Comparison of ENCODE assay signal across 13 cellular contexts in the genomic region with DNA sequence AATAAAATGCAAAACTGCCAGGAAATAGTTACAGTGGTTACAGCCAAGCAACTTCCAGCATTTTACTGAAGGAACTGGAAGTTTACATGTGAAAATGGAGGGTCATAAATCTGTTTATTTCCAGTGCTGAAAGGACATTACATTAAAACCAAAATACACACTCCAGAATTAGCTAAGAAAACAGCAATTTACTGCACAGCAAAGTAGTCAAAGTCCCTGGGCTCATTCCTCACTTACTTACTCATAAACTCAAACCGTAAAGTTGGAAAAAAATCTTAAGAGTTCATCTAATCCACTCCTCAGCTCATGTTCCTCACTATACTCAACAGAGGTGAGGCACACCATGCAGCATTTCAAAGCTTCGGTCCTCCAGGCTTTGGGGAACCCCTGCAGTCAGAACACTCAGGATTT. TPM values are rescaled to one million over a fixed set of nuclear protein-coding genes. Genes with fewer than 3 reads are reported as not detected.
DNase-seq lines count a peak whose midpoint lies in the region; ATAC-seq, FAIRE-seq and TF ChIP-seq lines count a peak whose summit lies in the region.
"Had no signal": no experiment of that assay in that cellular context is flagged by ENCODE, and none has a peak within 500 bp of the region (broad histone marks: within the 10 kb centered on the region; RNA-seq: fewer than 3 reads in every experiment).

No MANE protein-coding gene starts in this region.

- TF ChIP-seq CTCF in fibroblast of mammary gland (conservative IDR thresholded peaks at IDR 0.05; ENCODE audit: control insufficient read depth, insufficient read depth, low read depth, low read length) (no peak), D721Med (IDR thresholded peaks at IDR 0.05; ENCODE audit: insufficient read depth, missing control alignments) (no peak), esophagus squamous epithelium (IDR thresholded peaks at IDR 0.05) (no peak)

- no peak for TF ChIP-seq POLR2A in esophagus squamous epithelium (IDR thresholded peaks at IDR 0.05)

- ATAC-seq in SK-N-SH treated with all-trans-retinoic acid at 6 μM for 48 hours (peak; percentile 89), HG02981 (IDR thresholded peaks at IDR 0.05; ENCODE audit: unreplicated experiment) (no peak)
- ATAC-seq: left colon had no signal

- no peaks in the 10 kb centered on the region for H3K9me3 ChIP-seq in esophagus squamous epithelium
- H3K9me3 ChIP-seq: HAP-1 had no signal

- no peaks in the 10 kb centered on the region for H3K27me3 ChIP-seq in esophagus squamous epithelium

- intact Hi-C loops in esophagus squamous epithelium (cut with DNase I), result no loop called here

- H3K4me3 ChIP-seq in fibroblast of mammary gland (ENCODE audit: control insufficient read depth, low read depth, low read length), result no peak overlapping the region
- no peak overlapping the region for H3K4me3 ChIP-seq in skeletal muscle cell (ENCODE audit: low read depth, low read length)
- no peak overlapping the region for H3K4me3 ChIP-seq in esophagus squamous epithelium
- H3K4me3 ChIP-seq: HAP-1 had no signal

- WGBS in esophagus squamous epithelium, 2 donors, result 36 to 41% methylated on average over 2 of the region's 2 CpGs

- no peak for FAIRE-seq in D721Med (lab: Jason Lieb, UNC)

- peak; percentile 62 for DNase-seq in GM03348 (ENCODE audit: low spot score)
- peak; percentile 85 for DNase-seq in fibroblast of mammary gland (ENCODE audit: low read depth)
- DNase-seq in skeletal muscle cell (ENCODE audit: low read depth), result peak; percentile 76
- no peak for DNase-seq in D721Med (ENCODE audit: insufficient read length, low spot score)
- DNase-seq in esophagus squamous epithelium (lab: John Stamatoyannopoulos, UW), result no peak
- no peak for DNase-seq in activated CD4-positive, alpha-beta T cell treated with anti-CD3 and anti-CD28 coated beads, Interleukin-2, amount 50 U/mL, for 48 hours
- DNase-seq: activated naive CD4-positive, alpha-beta T cell treated with anti-CD3 and anti-CD28 coated beads, Interleukin-2, amount 50 U/mL, for 16 hours; left colon; NCI-H526 had no signal

- H3K4me1 ChIP-seq in esophagus squamous epithelium, result peaks cover 0 to 57% (median 5%) of the 10 kb centered on the region in 3 donors
- H3K4me1 ChIP-seq: HAP-1 had no signal

- H3K36me3 ChIP-seq in esophagus squamous epithelium, result peaks cover 0 to 13% (median 0%) of the 10 kb centered on the region in 3 donors

- H3K27ac ChIP-seq in esophagus squamous epithelium, result no peak overlapping the region
- H3K27ac ChIP-seq: epithelial cell of prostate had no signal

TF ChIP-seq in SK-N-SH treated with all-trans-retinoic acid at 6 μM for 48 hours, 23 proteins besides CTCF, POLR2A, EP300 and RAD21:
- TF ChIP-seq, protein P1, sequence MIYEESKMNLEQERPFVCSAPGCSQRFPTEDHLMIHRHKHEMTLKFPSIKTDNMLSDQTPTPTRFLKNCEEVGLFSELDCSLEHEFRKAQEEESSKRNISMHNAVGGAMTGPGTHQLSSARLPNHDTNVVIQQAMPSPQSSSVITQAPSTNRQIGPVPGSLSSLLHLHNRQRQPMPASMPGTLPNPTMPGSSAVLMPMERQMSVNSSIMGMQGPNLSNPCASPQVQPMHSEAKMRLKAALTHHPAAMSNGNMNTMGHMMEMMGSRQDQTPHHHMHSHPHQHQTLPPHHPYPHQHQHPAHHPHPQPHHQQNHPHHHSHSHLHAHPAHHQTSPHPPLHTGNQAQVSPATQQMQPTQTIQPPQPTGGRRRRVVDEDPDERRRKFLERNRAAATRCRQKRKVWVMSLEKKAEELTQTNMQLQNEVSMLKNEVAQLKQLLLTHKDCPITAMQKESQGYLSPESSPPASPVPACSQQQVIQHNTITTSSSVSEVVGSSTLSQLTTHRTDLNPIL (CRISPR knock-in tag; IDR thresholded peaks at IDR 0.05; ENCODE audit: low read depth), result no peak
- 0 out of 2 replicates have a peak, but pooled peaks have one; percentile 20 for TF ChIP-seq ISL1 (CRISPR knock-in tag; IDR thresholded peaks at IDR 0.05)

RNA-seq across cellular contexts. Expression of a gene that starts 17.4 kb away (rescaled TPM):
- total RNA-seq in esophagus squamous epithelium, result 100 to 1,000 TPM in 2 of 4 donors, 10 to 100 TPM in 2; 38.5 to 167 (median 109) TPM

Comparison
In these comparisons a context has a peak if more than half of its experiments do, and no peak if none do; other contexts are left out.
1. DNase-seq: peak in GM03348 (single experiment), fibroblast of mammary gland (single experiment) and skeletal muscle cell (single experiment); none in D721Med (single experiment), esophagus squamous epithelium (single experiment) and activated CD4-positive, alpha-beta T cell treated with anti-CD3 and anti-CD28 coated beads, Interleukin-2, amount 50 U/mL, for 48 hours (0 of 2).